In the genomic region with DNA sequence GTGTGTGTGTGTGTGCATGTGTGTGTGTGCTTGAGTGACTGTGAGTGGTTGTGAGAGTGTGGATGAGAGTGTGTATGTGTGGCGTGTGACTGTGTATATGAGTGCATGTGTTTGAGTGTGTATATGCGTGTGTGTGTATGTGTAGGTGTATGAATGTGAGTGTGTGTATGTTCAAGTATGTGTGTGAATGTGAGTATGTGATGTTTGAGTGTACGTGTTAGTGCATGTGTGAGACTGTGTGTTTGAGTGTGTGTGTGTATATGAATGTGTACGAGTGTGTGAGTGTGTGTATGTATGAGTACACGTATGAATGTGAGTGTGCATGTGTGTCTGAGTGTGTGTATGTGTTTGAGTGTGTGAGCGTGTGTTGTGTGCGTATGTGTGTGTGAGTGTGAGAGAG, we compare ENCODE assay signal across 3 cellular contexts.
TF ChIP-seq lines count a peak whose summit lies in the region.

No MANE protein-coding gene starts in this region.

TF ChIP-seq in HEK293, 187 proteins besides CTCF, POLR2A, EP300 and RAD21:
- 0 out of 2 replicates have a peak, but pooled peaks have one; percentile 12 for TF ChIP-seq ZNF777 (tag by site-specific recombination; IDR thresholded peaks at IDR 0.05; ENCODE audit: borderline replicate concordance)
- 0 out of 2 replicates have a peak, but pooled peaks have one; percentile 41 for TF ChIP-seq ZNF785 (tag by site-specific recombination; IDR thresholded peaks at IDR 0.05)
- TF ChIP-seq ZNF600 (tag by site-specific recombination; IDR thresholded peaks at IDR 0.05) = no peak
- TF ChIP-seq ZNF776 (tag by site-specific recombination; IDR thresholded peaks at IDR 0.05; ENCODE audit: borderline replicate concordance) = 0 out of 2 replicates have a peak, but pooled peaks have one; percentile 60
- peak; percentile 27; the same call in 1 of the 2 replicates for TF ChIP-seq ZBTB20 (tag by site-specific recombination; IDR thresholded peaks at IDR 0.05)
- TF ChIP-seq ZNF521 (tag by site-specific recombination; IDR thresholded peaks at IDR 0.05) = peak; percentile 95; the same call in 1 of the 2 replicates
- TF ChIP-seq ZNF366 (tag by site-specific recombination; conservative IDR thresholded peaks at IDR 0.05) = no peak
- TF ChIP-seq, protein P1, sequence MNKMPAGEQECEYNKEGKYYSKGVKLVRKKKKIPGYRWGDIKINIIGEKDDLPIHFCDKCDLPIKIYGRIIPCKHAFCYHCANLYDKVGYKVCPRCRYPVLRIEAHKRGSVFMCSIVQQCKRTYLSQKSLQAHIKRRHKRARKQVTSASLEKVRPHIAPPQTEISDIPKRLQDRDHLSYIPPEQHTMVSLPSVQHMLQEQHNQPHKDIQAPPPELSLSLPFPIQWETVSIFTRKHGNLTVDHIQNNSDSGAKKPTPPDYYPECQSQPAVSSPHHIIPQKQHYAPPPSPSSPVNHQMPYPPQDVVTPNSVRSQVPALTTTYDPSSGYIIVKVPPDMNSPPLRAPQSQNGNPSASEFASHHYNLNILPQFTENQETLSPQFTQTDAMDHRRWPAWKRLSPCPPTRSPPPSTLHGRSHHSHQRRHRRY (tag by site-specific recombination; IDR thresholded peaks at IDR 0.05) = no peak
- peak; percentile 77; the same call in 1 of the 2 replicates for TF ChIP-seq ZNF473 (tag by site-specific recombination; IDR thresholded peaks at IDR 0.05)
- TF ChIP-seq, protein P2, sequence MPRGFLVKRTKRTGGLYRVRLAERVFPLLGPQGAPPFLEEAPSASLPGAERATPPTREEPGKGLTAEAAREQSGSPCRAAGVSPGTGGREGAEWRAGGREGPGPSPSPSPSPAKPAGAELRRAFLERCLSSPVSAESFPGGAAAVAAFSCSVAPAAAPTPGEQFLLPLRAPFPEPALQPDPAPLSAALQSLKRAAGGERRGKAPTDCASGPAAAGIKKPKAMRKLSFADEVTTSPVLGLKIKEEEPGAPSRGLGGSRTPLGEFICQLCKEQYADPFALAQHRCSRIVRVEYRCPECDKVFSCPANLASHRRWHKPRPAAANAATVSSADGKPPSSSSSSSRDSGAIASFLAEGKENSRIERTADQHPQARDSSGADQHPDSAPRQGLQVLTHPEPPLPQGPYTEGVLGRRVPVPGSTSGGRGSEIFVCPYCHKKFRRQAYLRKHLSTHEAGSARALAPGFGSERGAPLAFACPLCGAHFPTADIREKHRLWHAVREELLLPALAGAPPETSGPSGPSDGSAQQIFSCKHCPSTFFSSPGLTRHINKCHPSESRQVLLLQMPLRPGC (tag by site-specific recombination; IDR thresholded peaks at IDR 0.05) = no peak
- TF ChIP-seq ZNF571 (tag by site-specific recombination; IDR thresholded peaks at IDR 0.05) = peak; percentile 62; the same call in 1 of the 2 replicates
- TF ChIP-seq, protein P3, sequence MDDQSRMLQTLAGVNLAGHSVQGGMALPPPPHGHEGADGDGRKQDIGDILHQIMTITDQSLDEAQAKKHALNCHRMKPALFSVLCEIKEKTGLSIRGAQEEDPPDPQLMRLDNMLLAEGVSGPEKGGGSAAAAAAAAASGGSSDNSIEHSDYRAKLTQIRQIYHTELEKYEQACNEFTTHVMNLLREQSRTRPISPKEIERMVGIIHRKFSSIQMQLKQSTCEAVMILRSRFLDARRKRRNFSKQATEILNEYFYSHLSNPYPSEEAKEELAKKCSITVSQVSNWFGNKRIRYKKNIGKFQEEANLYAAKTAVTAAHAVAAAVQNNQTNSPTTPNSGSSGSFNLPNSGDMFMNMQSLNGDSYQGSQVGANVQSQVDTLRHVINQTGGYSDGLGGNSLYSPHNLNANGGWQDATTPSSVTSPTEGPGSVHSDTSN (CRISPR knock-in tag; IDR thresholded peaks at IDR 0.05) = no peak
- TF ChIP-seq ZNF48 (tag by site-specific recombination; IDR thresholded peaks at IDR 0.05) = 0 out of 2 replicates have a peak, but pooled peaks have one; percentile 32
- peak; percentile 80 for TF ChIP-seq ZSCAN4 (tag by site-specific recombination; IDR thresholded peaks at IDR 0.05)
- no peak for TF ChIP-seq ZBTB21 (tag by site-specific recombination; IDR thresholded peaks at IDR 0.05)

TF ChIP-seq in WTC11, 78 proteins besides CTCF, POLR2A, EP300 and RAD21:
- TF ChIP-seq NFE2L1 (CRISPR knock-in tag; IDR thresholded peaks at IDR 0.05) (0 out of 2 replicates have a peak, but pooled peaks have one; percentile 22), HMGA2 (CRISPR knock-in tag; IDR thresholded peaks at IDR 0.05) (no peak), ZMAT4 (CRISPR knock-in tag; IDR thresholded peaks at IDR 0.05) (no peak)

TF ChIP-seq in H1, 55 proteins besides CTCF, POLR2A, EP300 and RAD21:
- no peak for TF ChIP-seq ASH2L (IDR thresholded peaks at IDR 0.05; ENCODE audit: low read length)
- TF ChIP-seq, protein P4, sequence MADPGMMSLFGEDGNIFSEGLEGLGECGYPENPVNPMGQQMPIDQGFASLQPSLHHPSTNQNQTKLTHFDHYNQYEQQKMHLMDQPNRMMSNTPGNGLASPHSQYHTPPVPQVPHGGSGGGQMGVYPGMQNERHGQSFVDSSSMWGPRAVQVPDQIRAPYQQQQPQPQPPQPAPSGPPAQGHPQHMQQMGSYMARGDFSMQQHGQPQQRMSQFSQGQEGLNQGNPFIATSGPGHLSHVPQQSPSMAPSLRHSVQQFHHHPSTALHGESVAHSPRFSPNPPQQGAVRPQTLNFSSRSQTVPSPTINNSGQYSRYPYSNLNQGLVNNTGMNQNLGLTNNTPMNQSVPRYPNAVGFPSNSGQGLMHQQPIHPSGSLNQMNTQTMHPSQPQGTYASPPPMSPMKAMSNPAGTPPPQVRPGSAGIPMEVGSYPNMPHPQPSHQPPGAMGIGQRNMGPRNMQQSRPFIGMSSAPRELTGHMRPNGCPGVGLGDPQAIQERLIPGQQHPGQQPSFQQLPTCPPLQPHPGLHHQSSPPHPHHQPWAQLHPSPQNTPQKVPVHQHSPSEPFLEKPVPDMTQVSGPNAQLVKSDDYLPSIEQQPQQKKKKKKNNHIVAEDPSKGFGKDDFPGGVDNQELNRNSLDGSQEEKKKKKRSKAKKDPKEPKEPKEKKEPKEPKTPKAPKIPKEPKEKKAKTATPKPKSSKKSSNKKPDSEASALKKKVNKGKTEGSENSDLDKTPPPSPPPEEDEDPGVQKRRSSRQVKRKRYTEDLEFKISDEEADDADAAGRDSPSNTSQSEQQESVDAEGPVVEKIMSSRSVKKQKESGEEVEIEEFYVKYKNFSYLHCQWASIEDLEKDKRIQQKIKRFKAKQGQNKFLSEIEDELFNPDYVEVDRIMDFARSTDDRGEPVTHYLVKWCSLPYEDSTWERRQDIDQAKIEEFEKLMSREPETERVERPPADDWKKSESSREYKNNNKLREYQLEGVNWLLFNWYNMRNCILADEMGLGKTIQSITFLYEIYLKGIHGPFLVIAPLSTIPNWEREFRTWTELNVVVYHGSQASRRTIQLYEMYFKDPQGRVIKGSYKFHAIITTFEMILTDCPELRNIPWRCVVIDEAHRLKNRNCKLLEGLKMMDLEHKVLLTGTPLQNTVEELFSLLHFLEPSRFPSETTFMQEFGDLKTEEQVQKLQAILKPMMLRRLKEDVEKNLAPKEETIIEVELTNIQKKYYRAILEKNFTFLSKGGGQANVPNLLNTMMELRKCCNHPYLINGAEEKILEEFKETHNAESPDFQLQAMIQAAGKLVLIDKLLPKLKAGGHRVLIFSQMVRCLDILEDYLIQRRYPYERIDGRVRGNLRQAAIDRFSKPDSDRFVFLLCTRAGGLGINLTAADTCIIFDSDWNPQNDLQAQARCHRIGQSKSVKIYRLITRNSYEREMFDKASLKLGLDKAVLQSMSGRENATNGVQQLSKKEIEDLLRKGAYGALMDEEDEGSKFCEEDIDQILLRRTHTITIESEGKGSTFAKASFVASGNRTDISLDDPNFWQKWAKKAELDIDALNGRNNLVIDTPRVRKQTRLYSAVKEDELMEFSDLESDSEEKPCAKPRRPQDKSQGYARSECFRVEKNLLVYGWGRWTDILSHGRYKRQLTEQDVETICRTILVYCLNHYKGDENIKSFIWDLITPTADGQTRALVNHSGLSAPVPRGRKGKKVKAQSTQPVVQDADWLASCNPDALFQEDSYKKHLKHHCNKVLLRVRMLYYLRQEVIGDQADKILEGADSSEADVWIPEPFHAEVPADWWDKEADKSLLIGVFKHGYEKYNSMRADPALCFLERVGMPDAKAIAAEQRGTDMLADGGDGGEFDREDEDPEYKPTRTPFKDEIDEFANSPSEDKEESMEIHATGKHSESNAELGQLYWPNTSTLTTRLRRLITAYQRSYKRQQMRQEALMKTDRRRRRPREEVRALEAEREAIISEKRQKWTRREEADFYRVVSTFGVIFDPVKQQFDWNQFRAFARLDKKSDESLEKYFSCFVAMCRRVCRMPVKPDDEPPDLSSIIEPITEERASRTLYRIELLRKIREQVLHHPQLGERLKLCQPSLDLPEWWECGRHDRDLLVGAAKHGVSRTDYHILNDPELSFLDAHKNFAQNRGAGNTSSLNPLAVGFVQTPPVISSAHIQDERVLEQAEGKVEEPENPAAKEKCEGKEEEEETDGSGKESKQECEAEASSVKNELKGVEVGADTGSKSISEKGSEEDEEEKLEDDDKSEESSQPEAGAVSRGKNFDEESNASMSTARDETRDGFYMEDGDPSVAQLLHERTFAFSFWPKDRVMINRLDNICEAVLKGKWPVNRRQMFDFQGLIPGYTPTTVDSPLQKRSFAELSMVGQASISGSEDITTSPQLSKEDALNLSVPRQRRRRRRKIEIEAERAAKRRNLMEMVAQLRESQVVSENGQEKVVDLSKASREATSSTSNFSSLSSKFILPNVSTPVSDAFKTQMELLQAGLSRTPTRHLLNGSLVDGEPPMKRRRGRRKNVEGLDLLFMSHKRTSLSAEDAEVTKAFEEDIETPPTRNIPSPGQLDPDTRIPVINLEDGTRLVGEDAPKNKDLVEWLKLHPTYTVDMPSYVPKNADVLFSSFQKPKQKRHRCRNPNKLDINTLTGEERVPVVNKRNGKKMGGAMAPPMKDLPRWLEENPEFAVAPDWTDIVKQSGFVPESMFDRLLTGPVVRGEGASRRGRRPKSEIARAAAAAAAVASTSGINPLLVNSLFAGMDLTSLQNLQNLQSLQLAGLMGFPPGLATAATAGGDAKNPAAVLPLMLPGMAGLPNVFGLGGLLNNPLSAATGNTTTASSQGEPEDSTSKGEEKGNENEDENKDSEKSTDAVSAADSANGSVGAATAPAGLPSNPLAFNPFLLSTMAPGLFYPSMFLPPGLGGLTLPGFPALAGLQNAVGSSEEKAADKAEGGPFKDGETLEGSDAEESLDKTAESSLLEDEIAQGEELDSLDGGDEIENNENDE (IDR thresholded peaks at IDR 0.05; ENCODE audit: insufficient replicate concordance, low read length) = no peak
- no peak for TF ChIP-seq JUND (IDR thresholded peaks at IDR 0.05; ENCODE audit: low read length)
- TF ChIP-seq KDM4A (IDR thresholded peaks at IDR 0.05; ENCODE audit: low read depth, low read length, severe bottlenecking) = no peak
- no peak for TF ChIP-seq SP4 (IDR thresholded peaks at IDR 0.05; ENCODE audit: low read length)
- no peak for TF ChIP-seq PHF8 (conservative IDR thresholded peaks at IDR 0.05; ENCODE audit: low read depth, low read length)
- TF ChIP-seq CEBPB (IDR thresholded peaks at IDR 0.05; ENCODE audit: low read depth, low read length) = no peak
- TF ChIP-seq RNF2 (IDR thresholded peaks at IDR 0.05; ENCODE audit: borderline replicate concordance, low read depth, low read length, missing control alignments, poor library complexity, severe bottlenecking) = no peak
TF ChIP-seq in H1: peak in this region for 0.
